10 cellular contexts compared by ENCODE assay signal in genomic region chr15:57153140-57153539, GRCh38.
A peak's percentile ranks its signal among the peaks of the same experiment; 100 is the strongest.
DNase-seq lines count a peak whose midpoint lies in the region; ATAC-seq and TF ChIP-seq lines count a peak whose summit lies in the region.
"Had no signal": no experiment of that assay in that cellular context is flagged by ENCODE, and none has a peak within 500 bp of the region (broad histone marks: within the 10 kb centered on the region; RNA-seq: fewer than 3 reads in every experiment).

No MANE protein-coding gene starts in this region.

- H3K4me1 ChIP-seq in smooth muscle cell (ENCODE audit: low read depth), result no peaks in the 10 kb centered on the region
- H3K4me1 ChIP-seq in thyroid gland, result peaks cover 0 to 12% of the 10 kb centered on the region in 2 donors

- 68% methylated on average over 2 of the region's 2 CpGs for WGBS in smooth muscle cell (ENCODE audit: low lambda C conversion rate)
- 71 to 74% methylated on average over 2 of the region's 2 CpGs for WGBS in thyroid gland, 2 donors

- no peak overlapping the region for H3K9ac ChIP-seq in smooth muscle cell (ENCODE audit: low read depth)

- H3K36me3 Mint-ChIP-seq in activated CD8-positive, alpha-beta T cell treated with anti-CD3 and anti-CD28 coated beads for 36 hours (ENCODE audit: low read depth), result peaks cover 38% of the 10 kb centered on the region
- peaks cover 46% of the 10 kb centered on the region for H3K36me3 Mint-ChIP-seq in activated CD8-positive, alpha-beta T cell treated with anti-CD3 and anti-CD28 coated beads, Interleukin-2, amount 10 ng/mL, durations not matched to agents 7 days and 5 days (ENCODE audit: low read depth)
- H3K36me3 Mint-ChIP-seq in chondrocyte (ENCODE audit: low read depth) (peaks cover 2% of the 10 kb centered on the region), Calu3 (ENCODE audit: insufficient read depth, unreplicated experiment) (peaks cover 7% of the 10 kb centered on the region)

- no peaks in the 10 kb centered on the region for H3K27me3 ChIP-seq in smooth muscle cell (ENCODE audit: low read depth)
- H3K27me3 ChIP-seq in thyroid gland, result no peaks in the 10 kb centered on the region
- H3K27me3 ChIP-seq: cardiac muscle cell had no signal

- POLR2A ChIA-PET in activated CD8-positive, alpha-beta T cell treated with anti-CD3 and anti-CD28 coated beads for 36 hours (lab: Charles Lee), result no interaction called here
- POLR2A ChIA-PET in activated CD8-positive, alpha-beta T cell treated with anti-CD3 and anti-CD28 coated beads, Interleukin-2, amount 10 ng/mL, durations not matched to agents 7 days and 5 days (lab: Charles Lee), result no interaction called here

- TF ChIP-seq POLR2A in NB4 (IDR thresholded peaks at IDR 0.05; ENCODE audit: extremely low read depth, insufficient read length) (no peak), thyroid gland (IDR thresholded peaks at IDR 0.05) (no peak)

- peaks cover 12% of the 10 kb centered on the region for H3K79me2 ChIP-seq in smooth muscle cell (ENCODE audit: low read depth)

- H2AFZ ChIP-seq in smooth muscle cell (ENCODE audit: low read depth), result no peak overlapping the region

- peaks cover 8% of the 10 kb centered on the region for H4K20me1 ChIP-seq in smooth muscle cell (ENCODE audit: low read depth)

- peaks cover 4% of the 10 kb centered on the region for H3K36me3 ChIP-seq in smooth muscle cell (ENCODE audit: low read depth)
- no peaks in the 10 kb centered on the region for H3K36me3 ChIP-seq in thyroid gland
- H3K36me3 ChIP-seq: cardiac muscle cell had no signal

- DNase-seq in activated CD8-positive, alpha-beta T cell treated with anti-CD3 and anti-CD28 coated beads for 36 hours, result peak; percentile 28
- no peak for DNase-seq in activated CD8-positive, alpha-beta T cell treated with anti-CD3 and anti-CD28 coated beads, Interleukin-2, amount 10 ng/mL, durations not matched to agents 7 days and 5 days
- DNase-seq in NB4 (ENCODE audit: low read depth) (peak; percentile 27), chondrocyte (ENCODE audit: low spot score) (no peak), smooth muscle cell (lab: John Stamatoyannopoulos, UW; ENCODE audit: unreplicated experiment) (no peak), thyroid gland (no peak), cerebellar nuclear complex (lab: John Stamatoyannopoulos, UW) (no peak), Calu3 (no peak)
- DNase-seq: NCI-H1436 treated with DMSO at 0.1 percent for 48 hours had no signal

- H3K4me3 ChIP-seq in NB4 (ENCODE audit: low read depth, low read length) (no peak overlapping the region), smooth muscle cell (no peak overlapping the region), thyroid gland (replicated peaks in 1 of 3) (no peak overlapping the region)
- H3K4me3 ChIP-seq: cardiac muscle cell had no signal

- peaks cover 2% of the 10 kb centered on the region for H3F3A ChIP-seq in smooth muscle cell (ENCODE audit: low read depth)

- TF ChIP-seq CTCF in activated CD8-positive, alpha-beta T cell treated with anti-CD3 and anti-CD28 coated beads for 36 hours (IDR thresholded peaks at IDR 0.05), result no peak
- TF ChIP-seq CTCF in NB4 (IDR thresholded peaks at IDR 0.05; ENCODE audit: low read depth, low read length) (no peak), chondrocyte (IDR thresholded peaks at IDR 0.05) (no peak), smooth muscle cell (IDR thresholded peaks at IDR 0.05; ENCODE audit: borderline replicate concordance, insufficient read depth, poor library complexity, severe bottlenecking) (no peak), thyroid gland (IDR thresholded peaks at IDR 0.05) (no peak), Calu3 (IDR thresholded peaks at IDR 0.05; ENCODE audit: unreplicated experiment) (no peak)

- intact Hi-C loops in activated CD8-positive, alpha-beta T cell treated with anti-CD3 and anti-CD28 coated beads for 36 hours (cut with micrococcal nuclease), result no loop called here
- intact Hi-C loops in thyroid gland (cut with DNase I) (loop anchor here (10.0 kb wide), 1 partner anchor 382 kb away; no protein-coding TSS in a partner anchor), Calu3 (cut with micrococcal nuclease; ENCODE audit: unreplicated experiment) (no loop called here)

- H3K27ac ChIP-seq in smooth muscle cell (ENCODE audit: low read depth) (peak overlapping the region; percentile 9), thyroid gland (no peak overlapping the region)
- H3K27ac ChIP-seq: cardiac muscle cell had no signal

- CTCF ChIA-PET in activated CD8-positive, alpha-beta T cell treated with anti-CD3 and anti-CD28 coated beads for 36 hours (lab: Charles Lee), result no interaction called here
- CTCF ChIA-PET in activated CD8-positive, alpha-beta T cell treated with anti-CD3 and anti-CD28 coated beads, Interleukin-2, amount 10 ng/mL, durations not matched to agents 7 days and 5 days (lab: Charles Lee), result interaction anchor here (1.2 to 1.4 kb wide), 3 partner anchors 9 to 154 kb away, joined by 4 to 9 read pairs (median 4); no protein-coding TSS in a partner anchor
- CTCF ChIA-PET in Calu3 (lab: Charles Lee), result interaction anchor here (0.7 to 1.2 kb wide), 2 partner anchors 61 to 133 kb away, joined by 3 read pairs; no protein-coding TSS in a partner anchor

- H3K9me3 ChIP-seq in smooth muscle cell (replicated peaks; ENCODE audit: low read depth), result peaks cover 5% of the 10 kb centered on the region
- H3K9me3 ChIP-seq in thyroid gland, result no peaks in the 10 kb centered on the region

- peaks cover 15% of the 10 kb centered on the region for H3K4me1 Mint-ChIP-seq in activated CD8-positive, alpha-beta T cell treated with anti-CD3 and anti-CD28 coated beads for 36 hours (ENCODE audit: low read depth)
- peaks cover 15% of the 10 kb centered on the region for H3K4me1 Mint-ChIP-seq in activated CD8-positive, alpha-beta T cell treated with anti-CD3 and anti-CD28 coated beads, Interleukin-2, amount 10 ng/mL, durations not matched to agents 7 days and 5 days (ENCODE audit: low read depth)
- peaks cover 82% of the 10 kb centered on the region for H3K4me1 Mint-ChIP-seq in chondrocyte (ENCODE audit: low read depth)
- H3K4me1 Mint-ChIP-seq in Calu3 (ENCODE audit: low read depth, unreplicated experiment), result peaks cover 8% of the 10 kb centered on the region

- peaks cover 12% of the 10 kb centered on the region for H3K9me3 Mint-ChIP-seq in activated CD8-positive, alpha-beta T cell treated with anti-CD3 and anti-CD28 coated beads for 36 hours
- H3K9me3 Mint-ChIP-seq in activated CD8-positive, alpha-beta T cell treated with anti-CD3 and anti-CD28 coated beads, Interleukin-2, amount 10 ng/mL, durations not matched to agents 7 days and 5 days (ENCODE audit: insufficient read depth), result peaks cover 19% of the 10 kb centered on the region
- H3K9me3 Mint-ChIP-seq in chondrocyte (ENCODE audit: low read depth), result no peaks in the 10 kb centered on the region
- peaks cover 2% of the 10 kb centered on the region for H3K9me3 Mint-ChIP-seq in Calu3 (ENCODE audit: low read depth, unreplicated experiment)

- no peaks in the 10 kb centered on the region for H3K27me3 Mint-ChIP-seq in activated CD8-positive, alpha-beta T cell treated with anti-CD3 and anti-CD28 coated beads for 36 hours
- H3K27me3 Mint-ChIP-seq in activated CD8-positive, alpha-beta T cell treated with anti-CD3 and anti-CD28 coated beads, Interleukin-2, amount 10 ng/mL, durations not matched to agents 7 days and 5 days (ENCODE audit: low read depth), result no peaks in the 10 kb centered on the region
- no peaks in the 10 kb centered on the region for H3K27me3 Mint-ChIP-seq in chondrocyte (ENCODE audit: low read depth)
- no peaks in the 10 kb centered on the region for H3K27me3 Mint-ChIP-seq in Calu3 (ENCODE audit: unreplicated experiment)

- H3K4me2 ChIP-seq in smooth muscle cell, result no peak overlapping the region

- BruUV-seq in Calu3 (replicated peaks; lab: Mats Ljungman, UMichigan), result no TSS peak

- H3K27ac Mint-ChIP-seq in activated CD8-positive, alpha-beta T cell treated with anti-CD3 and anti-CD28 coated beads for 36 hours, result peak overlapping the region; percentile 30
- H3K27ac Mint-ChIP-seq in activated CD8-positive, alpha-beta T cell treated with anti-CD3 and anti-CD28 coated beads, Interleukin-2, amount 10 ng/mL, durations not matched to agents 7 days and 5 days, result no peak overlapping the region
- peak overlapping the region; percentile 76 for H3K27ac Mint-ChIP-seq in chondrocyte (ENCODE audit: unreplicated experiment)
- no peak overlapping the region for H3K27ac Mint-ChIP-seq in Calu3 (ENCODE audit: unreplicated experiment)

- H3K4me3 Mint-ChIP-seq in activated CD8-positive, alpha-beta T cell treated with anti-CD3 and anti-CD28 coated beads for 36 hours, result no peak overlapping the region
- no peak overlapping the region for H3K4me3 Mint-ChIP-seq in activated CD8-positive, alpha-beta T cell treated with anti-CD3 and anti-CD28 coated beads, Interleukin-2, amount 10 ng/mL, durations not matched to agents 7 days and 5 days
- H3K4me3 Mint-ChIP-seq in chondrocyte (ENCODE audit: unreplicated experiment) (peak overlapping the region; percentile 31), Calu3 (ENCODE audit: low read depth, unreplicated experiment) (no peak overlapping the region)

- peak; percentile 66 for ATAC-seq in activated CD8-positive, alpha-beta T cell treated with anti-CD3 and anti-CD28 coated beads for 36 hours
- ATAC-seq in activated CD8-positive, alpha-beta T cell treated with anti-CD3 and anti-CD28 coated beads, Interleukin-2, amount 10 ng/mL, durations not matched to agents 7 days and 5 days, result no peak

Comparison
In these comparisons a context has a peak if more than half of its experiments do, and no peak if none do; other contexts are left out.
1. DNase-seq: peak in activated CD8-positive, alpha-beta T cell treated with anti-CD3 and anti-CD28 coated beads for 36 hours (single experiment) and NB4 (single experiment); none in activated CD8-positive, alpha-beta T cell treated with anti-CD3 and anti-CD28 coated beads, Interleukin-2, amount 10 ng/mL, durations not matched to agents 7 days and 5 days (single experiment), chondrocyte (single experiment), smooth muscle cell (single experiment), thyroid gland (0 of 2), cerebellar nuclear complex (0 of 2) and Calu3 (single experiment).
2. H3K27ac Mint-ChIP-seq: peak in activated CD8-positive, alpha-beta T cell treated with anti-CD3 and anti-CD28 coated beads for 36 hours (single experiment) and chondrocyte (single experiment); none in activated CD8-positive, alpha-beta T cell treated with anti-CD3 and anti-CD28 coated beads, Interleukin-2, amount 10 ng/mL, durations not matched to agents 7 days and 5 days (single experiment) and Calu3 (single experiment).